Comparison of ENCODE assay signal across 15 cellular contexts in the genomic region with DNA sequence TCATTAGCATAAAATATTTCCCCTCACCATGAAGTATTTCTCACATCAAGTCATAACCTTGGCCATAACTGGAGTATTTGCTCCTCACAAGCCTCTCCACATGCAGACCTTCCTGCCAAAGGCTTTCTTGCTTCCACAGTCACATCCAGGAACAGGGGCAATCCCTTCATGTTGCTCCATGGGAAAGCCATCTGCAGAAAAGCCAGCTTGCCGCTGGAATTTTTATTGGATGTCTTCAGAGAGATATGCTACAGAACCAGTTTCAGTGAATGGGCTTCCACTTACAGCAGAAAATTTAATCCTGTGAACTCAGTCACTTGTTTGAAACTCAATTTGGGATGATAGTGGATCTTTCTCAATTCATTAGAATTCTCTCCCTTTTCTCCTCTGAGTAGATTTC. TPM values are rescaled to one million over a fixed set of nuclear protein-coding genes. Genes with fewer than 3 reads are reported as not detected.
A peak's percentile ranks its signal among the peaks of the same experiment; 100 is the strongest.
DNase-seq lines count a peak whose midpoint lies in the region; ATAC-seq and TF ChIP-seq lines count a peak whose summit lies in the region.
"Had no signal": no experiment of that assay in that cellular context is flagged by ENCODE, and none has a peak within 500 bp of the region (broad histone marks: within the 10 kb centered on the region; RNA-seq: fewer than 3 reads in every experiment).

No MANE protein-coding gene starts in this region.

- peak overlapping the region; percentile 2 for H3K27ac Mint-ChIP-seq in activated T-helper 17 cell treated with anti-CD3 and anti-CD28 coated beads, Interleukin-2, amount 50 U/mL, for 72 hours
- H3K27ac Mint-ChIP-seq in naive thymus-derived CD4-positive, alpha-beta T cell, result peak overlapping the region in 5 of 9 donors; percentile 27 to 71 (median 44)
- H3K27ac Mint-ChIP-seq in type B pancreatic cell, result peak overlapping the region; percentile 75

- peaks cover 3 to 13% (median 5%) of the 10 kb centered on the region in 3 experiments for H3K36me3 ChIP-seq in naive thymus-derived CD4-positive, alpha-beta T cell (ENCODE audit: control insufficient read depth in 2 of 3, insufficient read depth in 3 of 3, low read length in 3 of 3)

- no peak overlapping the region for H3K4me3 ChIP-seq in naive thymus-derived CD4-positive, alpha-beta T cell (ENCODE audit: low read length)
- H3K4me3 ChIP-seq: Peyer's patch had no signal

- no peak overlapping the region for H3K4me3 Mint-ChIP-seq in activated T-helper 17 cell treated with anti-CD3 and anti-CD28 coated beads, Interleukin-2, amount 50 U/mL, for 72 hours
- H3K4me3 Mint-ChIP-seq in naive thymus-derived CD4-positive, alpha-beta T cell, result no peak overlapping the region
- H3K4me3 Mint-ChIP-seq in type B pancreatic cell, result no peak overlapping the region

- peaks cover 8 to 18% of the 10 kb centered on the region in 2 donors for H3K4me1 ChIP-seq in naive thymus-derived CD4-positive, alpha-beta T cell (ENCODE audit: control insufficient read depth in 2 of 2, insufficient read depth in 2 of 2, low read length in 2 of 2)
- H3K4me1 ChIP-seq: BE2C had no signal

- no peak for ATAC-seq in activated T-helper 17 cell treated with anti-CD3 and anti-CD28 coated beads, Interleukin-2, amount 50 U/mL, for 72 hours (replicated peaks)
- no peak for ATAC-seq in naive thymus-derived CD4-positive, alpha-beta T cell
- no peak for ATAC-seq in omental fat pad (ENCODE audit: low FRiP score)
- ATAC-seq in GM18870 (IDR thresholded peaks at IDR 0.05; ENCODE audit: unreplicated experiment), result no peak

- no peaks in the 10 kb centered on the region for H3K27me3 Mint-ChIP-seq in activated T-helper 17 cell treated with anti-CD3 and anti-CD28 coated beads, Interleukin-2, amount 50 U/mL, for 72 hours
- H3K27me3 Mint-ChIP-seq in naive thymus-derived CD4-positive, alpha-beta T cell, result peaks cover 0 to 10% (median 0%) of the 10 kb centered on the region in 5 donors
- H3K27me3 Mint-ChIP-seq in type B pancreatic cell, result no peaks in the 10 kb centered on the region

- H3K27me3 ChIP-seq in naive thymus-derived CD4-positive, alpha-beta T cell (ENCODE audit: control insufficient read depth in 2 of 2, insufficient read depth in 2 of 2, low read length in 2 of 2), result peaks cover 0 to 4% of the 10 kb centered on the region in 2 donors
- H3K27me3 ChIP-seq: BE2C, Peyer's patch had no signal

- POLR2A ChIA-PET in naive thymus-derived CD4-positive, alpha-beta T cell (lab: Charles Lee), result interaction anchor here (0.7 to 8.1 kb wide), 3 partner anchors 11 to 1188 kb away, joined by 3 to 170 read pairs (median 3); no protein-coding TSS in a partner anchor

- CTCF ChIA-PET in naive thymus-derived CD4-positive, alpha-beta T cell (lab: Charles Lee), result no interaction called here

- TF ChIP-seq CTCF in type B pancreatic cell (conservative IDR thresholded peaks at IDR 0.05) (no peak), omental fat pad (IDR thresholded peaks at IDR 0.05) (no peak)

- peaks cover 13% of the 10 kb centered on the region for H3K4me1 Mint-ChIP-seq in activated T-helper 17 cell treated with anti-CD3 and anti-CD28 coated beads, Interleukin-2, amount 50 U/mL, for 72 hours
- H3K4me1 Mint-ChIP-seq in naive thymus-derived CD4-positive, alpha-beta T cell, result peaks cover 18 to 38% (median 23%) of the 10 kb centered on the region in 7 donors
- peaks cover 15% of the 10 kb centered on the region for H3K4me1 Mint-ChIP-seq in type B pancreatic cell (ENCODE audit: unreplicated experiment)

- DNase-seq in ELF-1 (ENCODE audit: low read depth, low spot score) (peak; percentile 64), type B pancreatic cell (ENCODE audit: extremely low spot score, unreplicated experiment) (no peak), omental fat pad (ENCODE audit: low spot score) (no peak), NCI-H1417 treated with DMSO at 0.1 percent for 48 hours (lab: John Stamatoyannopoulos, UW) (no peak)
- no peak for DNase-seq in naive thymus-derived CD4-positive, alpha-beta T cell
- DNase-seq: BE2C, GOT3, NCI-H146, NCI-H446, NCI-H748 treated with DMSO at 0.1 percent for 48 hours, Peyer's patch, Right ventricle myocardium superior, SK-N-SH had no signal

- H3K9me3 Mint-ChIP-seq in activated T-helper 17 cell treated with anti-CD3 and anti-CD28 coated beads, Interleukin-2, amount 50 U/mL, for 72 hours, result no peaks in the 10 kb centered on the region
- peaks cover 0 to 6% (median 0%) of the 10 kb centered on the region in 11 donors for H3K9me3 Mint-ChIP-seq in naive thymus-derived CD4-positive, alpha-beta T cell
- H3K9me3 Mint-ChIP-seq in type B pancreatic cell, result peaks cover 8% of the 10 kb centered on the region

- H3K27ac ChIP-seq in naive thymus-derived CD4-positive, alpha-beta T cell (ENCODE audit: low read depth, low read length), result no peak overlapping the region
- H3K27ac ChIP-seq: Peyer's patch had no signal

- intact Hi-C loops in naive thymus-derived CD4-positive, alpha-beta T cell (cut with micrococcal nuclease), result loop anchor here (5.0 to 10.0 kb wide), 6 partner anchors 796 to 1956 kb away; a partner anchor contains a TSS

- peaks cover 19% of the 10 kb centered on the region for H3K36me3 Mint-ChIP-seq in activated T-helper 17 cell treated with anti-CD3 and anti-CD28 coated beads, Interleukin-2, amount 50 U/mL, for 72 hours (ENCODE audit: low read depth)
- peaks cover 4 to 10% (median 8%) of the 10 kb centered on the region in 5 donors for H3K36me3 Mint-ChIP-seq in naive thymus-derived CD4-positive, alpha-beta T cell
- H3K36me3 Mint-ChIP-seq in type B pancreatic cell, result peaks cover 9% of the 10 kb centered on the region

- no peaks in the 10 kb centered on the region for H3K9me3 ChIP-seq in naive thymus-derived CD4-positive, alpha-beta T cell (ENCODE audit: control insufficient read depth in 2 of 3, low read length in 3 of 3)
- H3K9me3 ChIP-seq: BE2C, Peyer's patch, SK-N-SH had no signal

RNA-seq across cellular contexts. Expression of a gene that starts 3.2 kb away (rescaled TPM):
- total RNA-seq in activated T-helper 17 cell treated with anti-CD3 and anti-CD28 coated beads, Interleukin-2, amount 50 U/mL, for 72 hours, result 10 to 100 TPM; 16.3 to 32.2 TPM
- 10 to 100 TPM; 24.9 to 58.2 (median 44.4) TPM for total RNA-seq in naive thymus-derived CD4-positive, alpha-beta T cell
- polyA plus RNA-seq in naive thymus-derived CD4-positive, alpha-beta T cell, result 10 to 100 TPM; 38.7 to 55.5 TPM
- 29.7 and 57.5 TPM in 2 replicates for total RNA-seq in type B pancreatic cell (ENCODE audit: low replicate concordance)
- total RNA-seq in omental fat pad, result 10 to 100 TPM; 16.1 to 25.2 (median 20.1) TPM

Comparison
In these comparisons a context has a peak if more than half of its experiments do, and no peak if none do; other contexts are left out.
1. H3K27ac Mint-ChIP-seq: peak in every context shown above with its lines; median percentile 75 in type B pancreatic cell; 44 in naive thymus-derived CD4-positive, alpha-beta T cell; 2 in activated T-helper 17 cell treated with anti-CD3 and anti-CD28 coated beads, Interleukin-2, amount 50 U/mL, for 72 hours.